In genomic region chr17:66625321-66625767, GRCh38 we compare ENCODE assay signal across 9 cellular contexts.
A peak's percentile ranks its signal among the peaks of the same experiment; 100 is the strongest.
DNase-seq lines count a peak whose midpoint lies in the region; ATAC-seq and TF ChIP-seq lines count a peak whose summit lies in the region.
"Had no signal": no experiment of that assay in that cellular context is flagged by ENCODE, and none has a peak within 500 bp of the region (broad histone marks: within the 10 kb centered on the region; RNA-seq: fewer than 3 reads in every experiment).

No MANE protein-coding gene starts in this region.

- H3K4me3 ChIP-seq in AG04449 (ENCODE audit: low read depth, low read length) (no peak overlapping the region), H7 (ENCODE audit: insufficient read depth, low read depth, low read length) (no peak overlapping the region), OCI-LY1 (ENCODE audit: low read depth, low read length, poor library complexity, severe bottlenecking) (no peak overlapping the region), fibroblast of lung (replicated peaks in 1 of 4; ENCODE audit: control extremely low read depth in 1 of 4, insufficient read depth in 1 of 4, low read depth in 3 of 4, low read length in 4 of 4) (no peak overlapping the region)

- H4K20me1 ChIP-seq in OCI-LY1 (ENCODE audit: insufficient read depth, low read length) = no peaks in the 10 kb centered on the region
- H4K20me1 ChIP-seq in fibroblast of lung (ENCODE audit: control insufficient read depth, extremely low read depth, insufficient read depth, low read length) = no peaks in the 10 kb centered on the region

- H3K27ac ChIP-seq in OCI-LY1 (ENCODE audit: low read depth, low read length, poor library complexity, severe bottlenecking) (no peak overlapping the region), fibroblast of lung (ENCODE audit: insufficient read depth, low read length) (no peak overlapping the region)

- H3K4me1 Mint-ChIP-seq in activated T-cell treated with anti-CD3 and anti-CD28 coated beads, Interleukin-2, amount 50 U/mL, for 24 hours (ENCODE audit: low read depth) = peaks cover 38% of the 10 kb centered on the region

- H3K79me2 ChIP-seq in OCI-LY1 (ENCODE audit: insufficient read depth, low read length) (no peaks in the 10 kb centered on the region), fibroblast of lung (ENCODE audit: control insufficient read depth, insufficient read depth, low read length) (peaks cover 1% of the 10 kb centered on the region)

- CTCF ChIA-PET in AG04449 (lab: Yijun Ruan, JAX) = interaction anchor here (0.7 to 1.4 kb wide), 6 partner anchors 18 to 371 kb away, joined by 3 read pairs; no protein-coding TSS in a partner anchor

- H2AFZ ChIP-seq in OCI-LY1 (ENCODE audit: low read length) (no peak overlapping the region), fibroblast of lung (ENCODE audit: low read length) (no peak overlapping the region)

- ATAC-seq in sciatic nerve (peak; percentile 51), GM19463 (IDR thresholded peaks at IDR 0.05; ENCODE audit: unreplicated experiment) (no peak)

- no peaks in the 10 kb centered on the region for H3K27me3 Mint-ChIP-seq in activated T-cell treated with anti-CD3 and anti-CD28 coated beads, Interleukin-2, amount 50 U/mL, for 24 hours
- H3K27me3 Mint-ChIP-seq: activated naive CD8-positive, alpha-beta T cell had no signal

- H3K9me3 ChIP-seq in OCI-LY1 (ENCODE audit: low read length) (no peaks in the 10 kb centered on the region), fibroblast of lung (ENCODE audit: control insufficient read depth, insufficient read depth, low read depth, low read length) (no peaks in the 10 kb centered on the region)

- no peaks in the 10 kb centered on the region for H3K9me3 Mint-ChIP-seq in activated T-cell treated with anti-CD3 and anti-CD28 coated beads, Interleukin-2, amount 50 U/mL, for 24 hours

- no peaks in the 10 kb centered on the region for H3K9me2 ChIP-seq in OCI-LY1 (ENCODE audit: low read depth, low read length)

- H3K36me3 ChIP-seq in H7 (replicated peaks; ENCODE audit: control insufficient read depth, insufficient read depth, low read length) (no peaks in the 10 kb centered on the region), OCI-LY1 (ENCODE audit: insufficient read depth, low read length) (peaks cover 4% of the 10 kb centered on the region; the same call in 1 of the 2 replicates), fibroblast of lung (ENCODE audit: control insufficient read depth, insufficient read depth, low read length) (no peaks in the 10 kb centered on the region)

- TF ChIP-seq CTCF in AG04449 (IDR thresholded peaks at IDR 0.05; ENCODE audit: insufficient read depth, low read length, missing control alignments) = peak; percentile 7
- peak; percentile 60 for TF ChIP-seq CTCF in OCI-LY1 (IDR thresholded peaks at IDR 0.05; ENCODE audit: low read length)
- TF ChIP-seq CTCF in fibroblast of lung (conservative IDR thresholded peaks at IDR 0.05 in 1 of 2, IDR thresholded peaks at IDR 0.05 in 1 of 2; ENCODE audit: low read depth in 1 of 2, low read length in 2 of 2) = peak; percentile 24 to 46

- peaks cover 16% of the 10 kb centered on the region for H3K36me3 Mint-ChIP-seq in activated T-cell treated with anti-CD3 and anti-CD28 coated beads, Interleukin-2, amount 50 U/mL, for 24 hours (ENCODE audit: low read depth)

- POLR2A ChIA-PET in AG04449 (lab: Yijun Ruan, JAX) = no interaction called here

- DNase-seq in AG04449 (ENCODE audit: low read depth, low spot score) = no peak
- DNase-seq in H7 = peak; percentile 21
- peak; percentile 26 to 61 for DNase-seq in fibroblast of lung (ENCODE audit: low read depth in 2 of 2)
- no peak for DNase-seq in sciatic nerve (ENCODE audit: low spot score)
- no peak for DNase-seq in activated CD4-positive, alpha-beta T cell treated with anti-CD3 and anti-CD28 coated beads for 1 hour
- DNase-seq in activated T-cell treated with anti-CD3 and anti-CD28 coated beads, Interleukin-2, amount 50 U/mL, for 24 hours = no peak

- no peak overlapping the region for H3K27ac Mint-ChIP-seq in activated T-cell treated with anti-CD3 and anti-CD28 coated beads, Interleukin-2, amount 50 U/mL, for 24 hours

- H3K4me1 ChIP-seq in OCI-LY1 (ENCODE audit: insufficient read depth, low read length, severe bottlenecking) (peaks cover 4% of the 10 kb centered on the region), fibroblast of lung (ENCODE audit: control insufficient read depth, extremely low read depth, insufficient read depth, low read length) (peaks cover 2% of the 10 kb centered on the region)

- H3K9ac ChIP-seq in OCI-LY1 (ENCODE audit: low read length) = no peak overlapping the region
- no peak overlapping the region for H3K9ac ChIP-seq in fibroblast of lung (ENCODE audit: insufficient read depth, low read length)

- intact Hi-C loops in sciatic nerve (cut with DNase I) = no loop called here

- H3K27me3 ChIP-seq in H7 (ENCODE audit: control insufficient read depth, insufficient read depth, low read length) (no peaks in the 10 kb centered on the region), OCI-LY1 (ENCODE audit: insufficient read depth, low read length) (no peaks in the 10 kb centered on the region), fibroblast of lung (ENCODE audit: control insufficient read depth, insufficient read depth, low read length) (no peaks in the 10 kb centered on the region)

- no peak overlapping the region for H3K4me3 Mint-ChIP-seq in activated T-cell treated with anti-CD3 and anti-CD28 coated beads, Interleukin-2, amount 50 U/mL, for 24 hours
- H3K4me3 Mint-ChIP-seq: activated naive CD8-positive, alpha-beta T cell had no signal

- H3F3A ChIP-seq in OCI-LY1 (ENCODE audit: insufficient read depth, low read length) = no peaks in the 10 kb centered on the region

- H3K4me2 ChIP-seq in OCI-LY1 (ENCODE audit: low read length) (no peak overlapping the region), fibroblast of lung (ENCODE audit: extremely low read depth, insufficient read depth, low read length) (no peak overlapping the region)

Comparison
In these comparisons a context has a peak if more than half of its experiments do, and no peak if none do; other contexts are left out.
1. DNase-seq: peak in H7 (single experiment) and fibroblast of lung (2 of 2); none in AG04449 (single experiment), sciatic nerve (single experiment), activated CD4-positive, alpha-beta T cell treated with anti-CD3 and anti-CD28 coated beads for 1 hour (single experiment) and activated T-cell treated with anti-CD3 and anti-CD28 coated beads, Interleukin-2, amount 50 U/mL, for 24 hours (single experiment).
2. CTCF ChIP-seq: peak in every context shown above with its lines; median percentile 60 in OCI-LY1; 35 in fibroblast of lung; 7 in AG04449.